ENCODE assay signal across 13 cellular contexts in genomic region chr10:94035982-94036663, GRCh38. TPM values are rescaled to one million over a fixed set of nuclear protein-coding genes. Genes with fewer than 3 reads are reported as not detected.
"Had no signal": no experiment of that assay in that cellular context is flagged by ENCODE, and none has a peak within 500 bp of the region (broad histone marks: within the 10 kb centered on the region; RNA-seq: fewer than 3 reads in every experiment).

No MANE protein-coding gene starts in this region.

- ATAC-seq: activated CD8-positive, alpha-beta memory T cell treated with anti-CD3 and anti-CD28 coated beads, Interleukin-2, amount 10 ng/mL, durations not matched to agents 7 days and 5 days; left lobe of liver; naive thymus-derived CD8-positive, alpha-beta T cell; right cardiac atrium had no signal

- DNase-seq: activated CD4-positive, alpha-beta memory T cell treated with anti-CD3 and anti-CD28 coated beads for 36 hours; activated CD8-positive, alpha-beta memory T cell treated with anti-CD3 and anti-CD28 coated beads, Interleukin-2, amount 10 ng/mL, durations not matched to agents 7 days and 5 days; activated naive CD4-positive, alpha-beta T cell treated with anti-CD3 and anti-CD28 coated beads, Interleukin-2, amount 50 U/mL, for 16 hours; activated T-cell treated with anti-CD3 and anti-CD28 coated beads, Interleukin-2, amount 50 U/mL, for 1 hour; colonic mucosa; naive thymus-derived CD8-positive, alpha-beta T cell; right cardiac atrium; small intestine; stimulated activated CD4-positive, alpha-beta T cell treated with anti-CD3 and anti-CD28 coated beads, Interleukin-4, amount 100 ng/mL, for 24 hours; stimulated activated naive CD4-positive, alpha-beta T cell; tibial artery; uterus had no signal

RNA-seq across cellular contexts. Expression of gene PLCE1, which starts 42.4 kb away (rescaled TPM):
- total RNA-seq: naive thymus-derived CD8-positive, alpha-beta T cell had no signal
